ENCODE assay signal across 28 cellular contexts in the genomic region with DNA sequence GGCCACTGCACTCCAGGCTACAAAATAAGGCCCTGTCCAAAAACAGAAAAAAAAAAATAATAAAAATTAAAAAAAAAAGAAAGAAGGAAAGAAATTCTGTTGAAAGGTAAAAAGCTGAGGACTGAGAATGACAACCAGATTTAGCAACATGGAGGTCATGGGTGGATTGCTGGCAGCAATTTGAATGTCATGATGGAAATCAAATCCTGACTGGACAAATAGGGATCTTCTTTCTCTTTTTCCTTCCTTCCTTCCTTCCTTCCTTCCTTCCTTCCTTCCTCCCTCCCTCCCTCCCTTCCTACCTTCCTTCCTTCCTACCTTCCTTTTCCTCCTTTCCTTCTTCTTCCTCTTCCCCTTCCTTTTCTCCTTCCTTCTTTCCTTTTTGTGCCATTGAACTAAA.
"Had no signal": no experiment of that assay in that cellular context is flagged by ENCODE, and none has a peak within 500 bp of the region (broad histone marks: within the 10 kb centered on the region; RNA-seq: fewer than 3 reads in every experiment).

No MANE protein-coding gene starts in this region.

- H3K36me3 ChIP-seq: colonic mucosa, esophagus muscularis mucosa, esophagus squamous epithelium, gastrocnemius medialis, gastroesophageal sphincter, heart left ventricle, heart right ventricle had no signal

- H3K9me3 ChIP-seq: colonic mucosa, esophagus muscularis mucosa, esophagus squamous epithelium, gastrocnemius medialis, gastroesophageal sphincter, heart right ventricle had no signal

- H3K27me3 ChIP-seq: colonic mucosa, dorsolateral prefrontal cortex, esophagus muscularis mucosa, foreskin keratinocyte, gastrocnemius medialis, gastroesophageal sphincter, heart left ventricle, heart right ventricle had no signal

- H3K27ac ChIP-seq: colonic mucosa, coronary artery, dorsolateral prefrontal cortex, epithelial cell of prostate, esophagus muscularis mucosa, esophagus squamous epithelium, foreskin keratinocyte, gastrocnemius medialis, gastroesophageal sphincter, heart left ventricle, heart right ventricle had no signal

- DNase-seq: colonic mucosa; cortex of kidney; dermis blood vessel endothelial cell; dorsolateral prefrontal cortex; effector CD4-positive, alpha-beta T cell; effector CD8-positive, alpha-beta T cell; effector memory CD4-positive, alpha-beta T cell; effector memory CD8-positive, alpha-beta T cell; endodermal cell; erythroblast; esophagus squamous epithelium; foreskin fibroblast; foreskin keratinocyte; foreskin melanocyte; gastrocnemius medialis; glutamatergic neuron; head of caudate nucleus; heart left ventricle; heart right ventricle had no signal

- H3K4me1 ChIP-seq: colonic mucosa, esophagus muscularis mucosa, esophagus squamous epithelium, gastrocnemius medialis, gastroesophageal sphincter, heart left ventricle, heart right ventricle had no signal

- H3K4me3 ChIP-seq: colonic mucosa, coronary artery, dorsolateral prefrontal cortex, esophagus muscularis mucosa, esophagus squamous epithelium, gastrocnemius medialis, gastroesophageal sphincter, heart left ventricle, heart right ventricle had no signal

- FAIRE-seq: colon, endometrium, endothelial cell of umbilical vein, frontal cortex had no signal

- ATAC-seq: effector memory CD8-positive, alpha-beta T cell; esophagus mucosa; foreskin keratinocyte; gastrocnemius medialis; gastroesophageal sphincter; heart left ventricle; heart right ventricle had no signal
